ENCODE assay signal across 1 cellular context in the genomic region with DNA sequence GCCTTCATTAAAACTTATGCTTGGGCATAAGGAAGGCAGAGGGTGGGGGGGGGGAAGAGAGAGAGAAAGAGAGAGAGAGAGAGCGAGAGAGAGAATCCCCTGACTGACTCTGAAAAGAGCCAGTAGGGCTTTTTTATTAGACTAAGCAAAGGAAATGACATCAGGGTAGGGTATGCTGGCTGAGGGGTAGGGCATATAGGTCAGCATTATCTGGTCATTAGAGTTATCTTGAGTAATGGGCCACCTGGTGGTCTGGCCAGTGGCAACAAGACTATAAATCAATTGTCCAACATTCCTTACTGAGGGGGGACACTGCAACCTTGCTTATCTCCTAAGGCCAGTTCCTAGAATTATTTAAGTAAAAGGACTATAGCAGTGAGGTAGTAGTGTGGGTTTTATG.
TF ChIP-seq lines count a peak whose summit lies in the region.

No MANE protein-coding gene starts in this region.

TF ChIP-seq in SK-N-SH, 30 proteins besides CTCF, POLR2A, EP300 and RAD21:
- TF ChIP-seq, protein P1, sequence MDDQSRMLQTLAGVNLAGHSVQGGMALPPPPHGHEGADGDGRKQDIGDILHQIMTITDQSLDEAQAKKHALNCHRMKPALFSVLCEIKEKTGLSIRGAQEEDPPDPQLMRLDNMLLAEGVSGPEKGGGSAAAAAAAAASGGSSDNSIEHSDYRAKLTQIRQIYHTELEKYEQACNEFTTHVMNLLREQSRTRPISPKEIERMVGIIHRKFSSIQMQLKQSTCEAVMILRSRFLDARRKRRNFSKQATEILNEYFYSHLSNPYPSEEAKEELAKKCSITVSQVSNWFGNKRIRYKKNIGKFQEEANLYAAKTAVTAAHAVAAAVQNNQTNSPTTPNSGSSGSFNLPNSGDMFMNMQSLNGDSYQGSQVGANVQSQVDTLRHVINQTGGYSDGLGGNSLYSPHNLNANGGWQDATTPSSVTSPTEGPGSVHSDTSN (IDR thresholded peaks at IDR 0.05): no peak
- TF ChIP-seq GATA2 (CRISPR knock-in tag; IDR thresholded peaks at IDR 0.05) (peak; percentile 36; the same call in 1 of the 2 replicates), RCOR1 (IDR thresholded peaks at IDR 0.05; ENCODE audit: low read length) (peak; percentile 34; the same call in 1 of the 2 replicates)
